In the genomic region with DNA sequence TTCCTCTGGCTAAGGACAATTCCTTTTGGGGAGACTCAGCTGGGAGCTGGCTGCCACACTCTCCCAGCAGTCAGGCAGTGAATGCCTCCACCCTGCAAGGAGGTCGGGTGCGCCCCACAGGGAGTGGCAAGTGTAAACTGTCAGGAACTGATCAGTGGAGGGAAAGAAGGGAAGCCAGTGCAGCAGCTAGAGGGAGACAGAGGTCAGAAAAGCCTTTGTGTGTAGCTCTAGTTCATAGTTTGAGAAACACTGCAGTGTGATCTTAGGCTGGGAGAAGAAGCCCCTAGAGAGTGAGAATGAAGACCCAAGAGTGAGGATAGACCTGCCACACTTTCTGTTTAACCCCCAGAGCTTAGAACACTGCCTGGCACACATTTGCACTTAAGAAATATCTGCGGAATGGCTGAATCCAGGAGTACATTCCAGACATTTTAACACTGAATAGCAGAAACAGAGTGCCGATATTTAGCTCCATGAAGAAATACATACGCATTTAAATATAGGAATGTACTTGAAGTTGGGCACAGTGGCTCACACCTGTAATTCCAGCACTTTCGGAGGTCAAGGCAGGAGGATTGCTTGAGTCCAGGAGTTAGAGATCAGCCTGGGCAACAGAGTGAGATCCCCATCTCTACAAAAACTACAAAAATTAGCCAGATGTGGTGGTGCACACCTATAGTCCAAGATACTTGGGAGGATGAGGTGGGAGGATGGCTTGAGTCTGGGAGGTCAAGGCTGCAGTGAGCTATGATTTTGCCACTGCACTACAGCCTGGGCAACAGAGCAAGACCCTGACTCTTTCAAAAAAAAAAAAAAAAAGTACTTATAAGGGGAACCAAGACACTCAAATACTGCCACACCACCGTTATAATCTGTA, we compare ENCODE assay signal across 8 cellular contexts. TPM values are rescaled to one million over a fixed set of nuclear protein-coding genes. Genes with fewer than 3 reads are reported as not detected.
DNase-seq lines count a peak whose midpoint lies in the region; ATAC-seq and TF ChIP-seq lines count a peak whose summit lies in the region.

No MANE protein-coding gene starts in this region.

- H3K27me3 ChIP-seq in MM.1S (replicated peaks; ENCODE audit: insufficient read depth, low read length), result no peaks in the 10 kb centered on the region
- no peaks in the 10 kb centered on the region for H3K27me3 ChIP-seq in liver (ENCODE audit: control insufficient read depth in 4 of 4, insufficient read depth in 4 of 4, low read length in 3 of 4)
- H3K27me3 ChIP-seq in CD8-positive, alpha-beta memory T cell (ENCODE audit: insufficient read depth, low read length, poor library complexity, severe bottlenecking), result no peaks in the 10 kb centered on the region

- H3K4me3 Mint-ChIP-seq in CD8-positive, alpha-beta memory T cell, result no peak overlapping the region

- 77% methylated on average over 7 of the region's 7 CpGs for WGBS in liver

- H3K36me3 Mint-ChIP-seq in CD8-positive, alpha-beta memory T cell, result peaks cover 5 to 6% (median 5%) of the 10 kb centered on the region in 3 donors

- no peak overlapping the region for H3K27ac ChIP-seq in MM.1S (ENCODE audit: low read length)
- no peak overlapping the region for H3K27ac ChIP-seq in liver (ENCODE audit: low read depth in 1 of 2, low read length in 2 of 2)
- H3K27ac ChIP-seq in CD8-positive, alpha-beta memory T cell (ENCODE audit: low read depth, low read length), result no peak overlapping the region

- H3K27ac Mint-ChIP-seq in CD8-positive, alpha-beta memory T cell, result no peak overlapping the region

- no peaks in the 10 kb centered on the region for H3K9me3 ChIP-seq in MM.1S (replicated peaks; ENCODE audit: insufficient read depth, low read length)
- no peaks in the 10 kb centered on the region for H3K9me3 ChIP-seq in liver (ENCODE audit: control insufficient read depth in 4 of 4, low read length in 3 of 4)
- H3K9me3 ChIP-seq in CD8-positive, alpha-beta memory T cell (ENCODE audit: low read length), result no peaks in the 10 kb centered on the region

- peak; percentile 25 for TF ChIP-seq CTCF in MM.1S (IDR thresholded peaks at IDR 0.05; ENCODE audit: low read length)
- TF ChIP-seq CTCF in liver (IDR thresholded peaks at IDR 0.05; ENCODE audit: low read depth, low read length, missing input control), result peak; percentile 27

- ATAC-seq in GM18907 (IDR thresholded peaks at IDR 0.05; ENCODE audit: unreplicated experiment) (no peak), GM21423 (IDR thresholded peaks at IDR 0.05; ENCODE audit: unreplicated experiment) (no peak)

- H3K4me1 Mint-ChIP-seq in CD8-positive, alpha-beta memory T cell, result peaks cover 0 to 1% (median 0%) of the 10 kb centered on the region in 3 donors

- POLR2A ChIA-PET in CD8-positive, alpha-beta memory T cell (lab: Charles Lee), result no interaction called here

- H3K9me2 ChIP-seq in MM.1S (replicated peaks; ENCODE audit: insufficient read depth, low read length), result no peaks in the 10 kb centered on the region

- H3K4me3 ChIP-seq in MM.1S (ENCODE audit: low read length) (no peak overlapping the region), liver (ENCODE audit: low read depth in 1 of 3, low read length in 3 of 3) (no peak overlapping the region)
- no peak overlapping the region for H3K4me3 ChIP-seq in CD8-positive, alpha-beta memory T cell (ENCODE audit: low read length)

- H2AFZ ChIP-seq in MM.1S (ENCODE audit: low read length), result no peak overlapping the region

- H3K9me3 Mint-ChIP-seq in CD8-positive, alpha-beta memory T cell, result no peaks in the 10 kb centered on the region

- no peak overlapping the region for H3K4me2 ChIP-seq in MM.1S (ENCODE audit: low read depth, low read length)

- DNase-seq in NCI-H1092 treated with DMSO at 0.1 percent for 48 hours (lab: John Stamatoyannopoulos, UW) (peak; percentile 35), NCI-H1092 (lab: John Stamatoyannopoulos, UW) (no peak), MM.1S (peak; percentile 8), astrocyte of the hippocampus (ENCODE audit: low read depth, low spot score) (peak; percentile 46)
- no peak for DNase-seq in CD8-positive, alpha-beta memory T cell

- no peaks in the 10 kb centered on the region for H3K4me1 ChIP-seq in MM.1S (ENCODE audit: low read length)
- H3K4me1 ChIP-seq in liver (ENCODE audit: control insufficient read depth in 4 of 4, insufficient read depth in 4 of 4, low read length in 3 of 4), result peaks cover 2 to 13% (median 9%) of the 10 kb centered on the region in 4 donors
- no peaks in the 10 kb centered on the region for H3K4me1 ChIP-seq in CD8-positive, alpha-beta memory T cell (ENCODE audit: insufficient read depth, low read length)

- CTCF ChIA-PET in CD8-positive, alpha-beta memory T cell (lab: Charles Lee), result interaction anchor here (0.8 to 1.3 kb wide), 3 partner anchors 9 to 391 kb away, joined by 3 to 4 read pairs (median 3); no protein-coding TSS in a partner anchor

- H3F3A ChIP-seq in MM.1S (ENCODE audit: insufficient read depth, low read length), result no peaks in the 10 kb centered on the region

- TF ChIP-seq RAD21 in liver (IDR thresholded peaks at IDR 0.05), result peak; percentile 66 to 72

- no peaks in the 10 kb centered on the region for H4K20me1 ChIP-seq in MM.1S (ENCODE audit: insufficient read depth, low read length)

- H3K9ac ChIP-seq in MM.1S (ENCODE audit: low read length) (no peak overlapping the region), liver (ENCODE audit: low read depth in 1 of 2, low read length in 2 of 2) (no peak overlapping the region)

- no peaks in the 10 kb centered on the region for H3K79me2 ChIP-seq in MM.1S (ENCODE audit: low read length)

- H3K27me3 Mint-ChIP-seq in CD8-positive, alpha-beta memory T cell, result no peaks in the 10 kb centered on the region

- H3K36me3 ChIP-seq in MM.1S (replicated peaks; ENCODE audit: insufficient read depth, low read length), result no peaks in the 10 kb centered on the region
- H3K36me3 ChIP-seq in liver (ENCODE audit: control insufficient read depth in 4 of 4, insufficient read depth in 3 of 4, low read depth in 1 of 4, low read length in 3 of 4), result no peaks in the 10 kb centered on the region
- H3K36me3 ChIP-seq in CD8-positive, alpha-beta memory T cell (ENCODE audit: insufficient read depth, low read length), result no peaks in the 10 kb centered on the region

TF ChIP-seq in liver, 16 proteins besides CTCF, POLR2A, EP300 and RAD21:
- no peak for TF ChIP-seq FOXA1 (IDR thresholded peaks at IDR 0.05)
- TF ChIP-seq FOXA2 (IDR thresholded peaks at IDR 0.05), result no peak
- TF ChIP-seq TAF1 (conservative IDR thresholded peaks at IDR 0.05), result no peak
- TF ChIP-seq RXRA (IDR thresholded peaks at IDR 0.05), result no peak
- TF ChIP-seq JUND (IDR thresholded peaks at IDR 0.05), result no peak
- no peak for TF ChIP-seq GABPA (IDR thresholded peaks at IDR 0.05 in 1 of 2, conservative IDR thresholded peaks at IDR 0.05 in 1 of 2)
- no peak for TF ChIP-seq SP1 (IDR thresholded peaks at IDR 0.05)
- TF ChIP-seq, protein P1, sequence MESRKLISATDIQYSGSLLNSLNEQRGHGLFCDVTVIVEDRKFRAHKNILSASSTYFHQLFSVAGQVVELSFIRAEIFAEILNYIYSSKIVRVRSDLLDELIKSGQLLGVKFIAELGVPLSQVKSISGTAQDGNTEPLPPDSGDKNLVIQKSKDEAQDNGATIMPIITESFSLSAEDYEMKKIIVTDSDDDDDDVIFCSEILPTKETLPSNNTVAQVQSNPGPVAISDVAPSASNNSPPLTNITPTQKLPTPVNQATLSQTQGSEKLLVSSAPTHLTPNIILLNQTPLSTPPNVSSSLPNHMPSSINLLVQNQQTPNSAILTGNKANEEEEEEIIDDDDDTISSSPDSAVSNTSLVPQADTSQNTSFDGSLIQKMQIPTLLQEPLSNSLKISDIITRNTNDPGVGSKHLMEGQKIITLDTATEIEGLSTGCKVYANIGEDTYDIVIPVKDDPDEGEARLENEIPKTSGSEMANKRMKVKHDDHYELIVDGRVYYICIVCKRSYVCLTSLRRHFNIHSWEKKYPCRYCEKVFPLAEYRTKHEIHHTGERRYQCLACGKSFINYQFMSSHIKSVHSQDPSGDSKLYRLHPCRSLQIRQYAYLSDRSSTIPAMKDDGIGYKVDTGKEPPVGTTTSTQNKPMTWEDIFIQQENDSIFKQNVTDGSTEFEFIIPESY (IDR thresholded peaks at IDR 0.05), result no peak
- TF ChIP-seq, protein P2, sequence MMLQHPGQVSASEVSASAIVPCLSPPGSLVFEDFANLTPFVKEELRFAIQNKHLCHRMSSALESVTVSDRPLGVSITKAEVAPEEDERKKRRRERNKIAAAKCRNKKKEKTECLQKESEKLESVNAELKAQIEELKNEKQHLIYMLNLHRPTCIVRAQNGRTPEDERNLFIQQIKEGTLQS (IDR thresholded peaks at IDR 0.05), result no peak
- TF ChIP-seq YY1 (IDR thresholded peaks at IDR 0.05), result no peak
- TF ChIP-seq HNF4A (conservative IDR thresholded peaks at IDR 0.05), result no peak
- TF ChIP-seq HNF4G (IDR thresholded peaks at IDR 0.05), result no peak
TF ChIP-seq in liver: peak in this region for 0.

RNA-seq across cellular contexts. Expression of a gene that starts 11.1 kb away (rescaled TPM):
- 1 to 10 TPM in 1 of 2 donors, under 1 TPM in 1; 0.67 to 4.1 TPM for total RNA-seq in liver
- 1 to 10 TPM in 1 of 2 donors, under 1 TPM in 1; 0.15 to 1.2 TPM for polyA plus RNA-seq in liver
- total RNA-seq in CD8-positive, alpha-beta memory T cell, result under 1 TPM; 0.15 to 0.20 TPM
- not detected for polyA plus RNA-seq in CD8-positive, alpha-beta memory T cell

Comparison
In these comparisons a context has a peak if more than half of its experiments do, and no peak if none do; other contexts are left out.
1. DNase-seq: peak in NCI-H1092 treated with DMSO at 0.1 percent for 48 hours (single experiment), MM.1S (single experiment) and astrocyte of the hippocampus (single experiment); none in NCI-H1092 (single experiment) and CD8-positive, alpha-beta memory T cell (0 of 5).